ENCODE assay signal across 12 cellular contexts in genomic region chr12:19432309-19433170, GRCh38. TPM values are rescaled to one million over a fixed set of nuclear protein-coding genes. Genes with fewer than 3 reads are reported as not detected.
A peak's percentile ranks its signal among the peaks of the same experiment; 100 is the strongest.
DNase-seq lines count a peak whose midpoint lies in the region; ATAC-seq, FAIRE-seq and TF ChIP-seq lines count a peak whose summit lies in the region.
"Had no signal": no experiment of that assay in that cellular context is flagged by ENCODE, and none has a peak within 500 bp of the region (broad histone marks: within the 10 kb centered on the region; RNA-seq: fewer than 3 reads in every experiment).

No MANE protein-coding gene starts in this region.

- no peaks in the 10 kb centered on the region for H3K27me3 ChIP-seq in HepG2 (ENCODE audit: control insufficient read depth in 1 of 2, insufficient read depth in 2 of 2, low read length in 2 of 2)
- no peaks in the 10 kb centered on the region for H3K27me3 ChIP-seq in right lobe of liver
- no peaks in the 10 kb centered on the region for H3K27me3 ChIP-seq in foreskin keratinocyte
- no peaks in the 10 kb centered on the region for H3K27me3 ChIP-seq in vagina
- H3K27me3 ChIP-seq in psoas muscle (ENCODE audit: insufficient read depth in 3 of 3, low read length in 2 of 3): no peaks in the 10 kb centered on the region
- H3K27me3 ChIP-seq: colonic mucosa had no signal

- H3K4me2 ChIP-seq in HepG2 (ENCODE audit: low read depth, low read length): no peak overlapping the region

- peaks cover 10% of the 10 kb centered on the region for H3K9me3 Mint-ChIP-seq in activated CD4-positive, alpha-beta memory T cell treated with anti-CD3 and anti-CD28 coated beads, Interleukin-2, amount 10 ng/mL, durations not matched to agents 7 days and 5 days

- H3K9ac ChIP-seq in HepG2 (ENCODE audit: insufficient read depth, low read depth, low read length): no peak overlapping the region

- FAIRE-seq in HepG2 (lab: Jason Lieb, UNC): no peak

- no peak overlapping the region for H3K27ac ChIP-seq in HepG2 (ENCODE audit: extremely low read length, insufficient read depth, low read length)
- no peak overlapping the region for H3K27ac ChIP-seq in right lobe of liver
- peak overlapping the region; percentile 76 for H3K27ac ChIP-seq in foreskin keratinocyte
- H3K27ac ChIP-seq in vagina: no peak overlapping the region
- no peak overlapping the region for H3K27ac ChIP-seq in psoas muscle
- H3K27ac ChIP-seq: colonic mucosa had no signal

- no peaks in the 10 kb centered on the region for H3K9me3 ChIP-seq in HepG2 (ENCODE audit: low read length)
- H3K9me3 ChIP-seq in right lobe of liver: no peaks in the 10 kb centered on the region
- H3K9me3 ChIP-seq in vagina: no peaks in the 10 kb centered on the region
- H3K9me3 ChIP-seq in psoas muscle: no peaks in the 10 kb centered on the region
- H3K9me3 ChIP-seq: colonic mucosa had no signal

- intact Hi-C loops in HepG2 (cut with micrococcal nuclease; ENCODE audit: unreplicated experiment): no loop called here
- intact Hi-C loops in right lobe of liver (cut with DNase I): no loop called here
- intact Hi-C loops in vagina (cut with DNase I): no loop called here
- intact Hi-C loops in psoas muscle (cut with DNase I): no loop called here

- no peak overlapping the region for H3K4me3 Mint-ChIP-seq in activated CD4-positive, alpha-beta memory T cell treated with anti-CD3 and anti-CD28 coated beads, Interleukin-2, amount 10 ng/mL, durations not matched to agents 7 days and 5 days
- H3K4me3 Mint-ChIP-seq: CD8-positive, alpha-beta memory T cell had no signal

- TF ChIP-seq EP300 in HepG2 (IDR thresholded peaks at IDR 0.05; ENCODE audit: low read depth in 2 of 2, low read length in 2 of 2): no peak
- no peak for TF ChIP-seq EP300 in HepG2 (CRISPR knock-in tag; IDR thresholded peaks at IDR 0.05; ENCODE audit: borderline replicate concordance)

- TF ChIP-seq CTCF in HepG2 (CRISPR knock-in tag; IDR thresholded peaks at IDR 0.05) (no peak), right lobe of liver (IDR thresholded peaks at IDR 0.05) (no peak), foreskin keratinocyte (conservative IDR thresholded peaks at IDR 0.05) (no peak), vagina (IDR thresholded peaks at IDR 0.05) (no peak), psoas muscle (IDR thresholded peaks at IDR 0.05) (no peak)

- POLR2A ChIA-PET in HepG2 (lab: Yijun Ruan, JAX): no interaction called here
- POLR2A ChIA-PET in activated CD4-positive, alpha-beta memory T cell treated with anti-CD3 and anti-CD28 coated beads, Interleukin-2, amount 10 ng/mL, durations not matched to agents 7 days and 5 days (lab: Charles Lee): interaction anchor here (0.8 to 2.8 kb wide), 4 partner anchors 8 to 56 kb away, joined by 3 to 17 read pairs (median 3); partner anchors contain the start of gene AEBP2

- no peak for DNase-seq in HepG2 (ENCODE audit: low spot score)
- DNase-seq in right lobe of liver: no peak
- DNase-seq in activated CD4-positive, alpha-beta memory T cell treated with anti-CD3 and anti-CD28 coated beads, Interleukin-2, amount 10 ng/mL, durations not matched to agents 7 days and 5 days: no peak
- DNase-seq in foreskin keratinocyte: no peak
- DNase-seq in vagina (ENCODE audit: extremely low spot score in 2 of 2): peak; percentile 44 to 49
- no peak for DNase-seq in retina
- DNase-seq in NCI-H2171 treated with DMSO at 0.1 percent for 48 hours (lab: John Stamatoyannopoulos, UW): no peak
- no peak for DNase-seq in psoas muscle
- DNase-seq: CD8-positive, alpha-beta memory T cell; colonic mucosa; glutamatergic neuron; Right ventricle myocardium superior had no signal

- peaks cover 15% of the 10 kb centered on the region for H3K36me3 Mint-ChIP-seq in activated CD4-positive, alpha-beta memory T cell treated with anti-CD3 and anti-CD28 coated beads, Interleukin-2, amount 10 ng/mL, durations not matched to agents 7 days and 5 days (ENCODE audit: low read depth)

- in situ Hi-C loops in HepG2 (cut with HindIII; ENCODE audit: extremely low pct_ligation_motif_present, low pct_unique_long_range_greater_than_20kb): no loop called here

- no peaks in the 10 kb centered on the region for H3K36me3 ChIP-seq in HepG2 (replicated peaks in 1 of 2; ENCODE audit: control insufficient read depth in 1 of 2, insufficient read depth in 2 of 2, low read length in 2 of 2)
- H3K36me3 ChIP-seq in right lobe of liver: no peaks in the 10 kb centered on the region
- H3K36me3 ChIP-seq in vagina: no peaks in the 10 kb centered on the region
- H3K36me3 ChIP-seq in psoas muscle (ENCODE audit: insufficient read depth in 1 of 2, low read depth in 1 of 2): no peaks in the 10 kb centered on the region
- H3K36me3 ChIP-seq: colonic mucosa had no signal

- ATAC-seq in HepG2 (no peak), right lobe of liver (no peak), foreskin keratinocyte (no peak), psoas muscle (no peak)

- H3K4me1 Mint-ChIP-seq in activated CD4-positive, alpha-beta memory T cell treated with anti-CD3 and anti-CD28 coated beads, Interleukin-2, amount 10 ng/mL, durations not matched to agents 7 days and 5 days: peaks cover 64% of the 10 kb centered on the region

- no peak for TF ChIP-seq POLR2A in HepG2 (IDR thresholded peaks at IDR 0.05; ENCODE audit: insufficient read depth in 1 of 2, low read depth in 2 of 2, low read length in 2 of 2)
- TF ChIP-seq POLR2A in right lobe of liver (IDR thresholded peaks at IDR 0.05): no peak
- no peak for TF ChIP-seq POLR2A in vagina (IDR thresholded peaks at IDR 0.05)

- no TSS peak for BruUV-seq in HepG2 (replicated peaks; lab: Mats Ljungman, UMichigan)

- 97% methylated on average over 9 of the region's 9 CpGs for WGBS in HepG2 (ENCODE audit: low lambda C conversion rate)
- 84% methylated on average over 8 of the region's 9 CpGs for WGBS in right lobe of liver (ENCODE audit: insufficient coverage, low coverage, low lambda C conversion rate, missing lambda C conversion rate)
- 70 to 82% (median 73%) methylated on average over 9 of the region's 9 CpGs for WGBS in psoas muscle, 3 donors

- H3K4me1 ChIP-seq in HepG2 (ENCODE audit: insufficient read depth, low read length) (peaks cover 22% of the 10 kb centered on the region), right lobe of liver (no peaks in the 10 kb centered on the region), foreskin keratinocyte (peaks cover 8% of the 10 kb centered on the region), vagina (peaks cover 14% of the 10 kb centered on the region), psoas muscle (no peaks in the 10 kb centered on the region)
- H3K4me1 ChIP-seq: colonic mucosa had no signal

- H3K4me3 ChIP-seq in HepG2 (replicated peaks in 1 of 3; ENCODE audit: insufficient read depth in 1 of 3, low read depth in 2 of 3, low read length in 3 of 3): no peak overlapping the region
- H3K4me3 ChIP-seq in right lobe of liver: no peak overlapping the region
- H3K4me3 ChIP-seq in vagina: no peak overlapping the region
- H3K4me3 ChIP-seq in psoas muscle: no peak overlapping the region
- H3K4me3 ChIP-seq: colonic mucosa had no signal

- CTCF ChIA-PET in HepG2 (lab: Yijun Ruan, JAX; ENCODE audit: low intra/inter-chr PET ratio, low total read pairs): no interaction called here
- CTCF ChIA-PET in activated CD4-positive, alpha-beta memory T cell treated with anti-CD3 and anti-CD28 coated beads, Interleukin-2, amount 10 ng/mL, durations not matched to agents 7 days and 5 days (lab: Charles Lee): no interaction called here

- peak overlapping the region; percentile 97 for H3K27ac Mint-ChIP-seq in activated CD4-positive, alpha-beta memory T cell treated with anti-CD3 and anti-CD28 coated beads, Interleukin-2, amount 10 ng/mL, durations not matched to agents 7 days and 5 days

- no peaks in the 10 kb centered on the region for H3K79me2 ChIP-seq in HepG2 (ENCODE audit: insufficient read depth, low read length)

- no peaks in the 10 kb centered on the region for H4K20me1 ChIP-seq in HepG2 (ENCODE audit: insufficient read depth, low read length)

- H2AFZ ChIP-seq in HepG2 (ENCODE audit: low read length): no peak overlapping the region

- H3K27me3 Mint-ChIP-seq in activated CD4-positive, alpha-beta memory T cell treated with anti-CD3 and anti-CD28 coated beads, Interleukin-2, amount 10 ng/mL, durations not matched to agents 7 days and 5 days: no peaks in the 10 kb centered on the region

- no peak for TF ChIP-seq RAD21 in HepG2 (CRISPR knock-in tag; IDR thresholded peaks at IDR 0.05)

TF ChIP-seq in HepG2, 621 proteins besides CTCF, POLR2A, EP300 and RAD21 (continues in another document):
- TF ChIP-seq FOXK2 (IDR thresholded peaks at IDR 0.05): no peak
- no peak for TF ChIP-seq ZFP1 (CRISPR knock-in tag; IDR thresholded peaks at IDR 0.05)

RNA-seq across cellular contexts. Expression of gene AEBP2, which starts 6.8 kb away (rescaled TPM):
- total RNA-seq in HepG2 (2016; rRNA removed; fragmentation: Illumina TruSeq; extraction: Trizol) (17.9 and 33.0 TPM in 2 replicates), right lobe of liver (10 to 100 TPM in 5 of 6 experiments, 1 to 10 TPM in 1; 9.7 to 18.2 (median 13.4) TPM), foreskin keratinocyte (20.4 and 23.8 TPM in 2 replicates), vagina (67.5 TPM), psoas muscle (10 to 100 TPM; 21.6 to 24.6 (median 23.8) TPM)
- total RNA-seq in HepG2 (2016; cell fraction: cytosol; rRNA removed; fragmentation: Illumina TruSeq; extraction: Trizol; ENCODE audit: low read depth): 20.7 and 22.4 TPM in 2 replicates
- 19.9 and 27.9 TPM in 2 replicates for total RNA-seq in HepG2 (2016; cell fraction: insoluble cytoplasmic fraction; rRNA removed; fragmentation: Illumina TruSeq; extraction: Trizol)
- 11.3 and 13.9 TPM in 2 replicates for total RNA-seq in HepG2 (2016; cell fraction: membrane; rRNA removed; fragmentation: Illumina TruSeq; extraction: Trizol)
- 17.7 and 18.1 TPM in 2 replicates for total RNA-seq in HepG2 (2016; cell fraction: nucleus; rRNA removed; fragmentation: Illumina TruSeq; extraction: Trizol)
- polyA plus RNA-seq in HepG2 (2011; rRNA removed) (8.7 and 9.2 TPM in 2 replicates), foreskin keratinocyte (7.0 and 8.6 TPM in 2 replicates), psoas muscle (10 to 100 TPM in 1 of 3 donors, 1 to 10 TPM in 2; 5.3 to 14.1 (median 6.7) TPM)
- polyA plus RNA-seq in HepG2 (2011; cell fraction: cytosol; rRNA removed): 3.7 and 7.3 TPM in 2 replicates
- 6.9 and 8.6 TPM in 2 replicates for polyA plus RNA-seq in HepG2 (2011; cell fraction: nucleus; rRNA removed)
- polyA plus RNA-seq in HepG2 (2012): 14.1 and 20.8 TPM in 2 replicates
- 0.69 and 0.71 TPM in 2 replicates for polyA plus RNA-seq in HepG2 (2016; cell fraction: cytosol; fragmentation: Illumina TruSeq; extraction: Trizol; ENCODE audit: low read depth)
- polyA plus RNA-seq in HepG2 (2016; cell fraction: insoluble cytoplasmic fraction; fragmentation: Illumina TruSeq; extraction: Trizol; ENCODE audit: low read depth): 30.1 and 33.2 TPM in 2 replicates
- 4.2 and 4.5 TPM in 2 replicates for polyA plus RNA-seq in HepG2 (2016; cell fraction: membrane; fragmentation: Illumina TruSeq; extraction: Trizol; ENCODE audit: low read depth)
- polyA plus RNA-seq in HepG2 (2016; cell fraction: nucleus; fragmentation: Illumina TruSeq; extraction: Trizol; ENCODE audit: insufficient read depth, low read depth): 19.9 and 20.7 TPM in 2 replicates
- 6.7 and 21.1 TPM in 2 replicates for polyA minus RNA-seq in HepG2 (2011; rRNA and poly(A)+ RNA removed; ENCODE audit: low replicate concordance)
- polyA minus RNA-seq in HepG2 (2011; cell fraction: cytosol; rRNA and poly(A)+ RNA removed): 14.4 and 17.4 TPM in 2 replicates
- polyA minus RNA-seq in HepG2 (2011; cell fraction: nucleus; rRNA and poly(A)+ RNA removed): 20.8 and 21.9 TPM in 2 replicates
- total RNA-seq in activated CD4-positive, alpha-beta memory T cell treated with anti-CD3 and anti-CD28 coated beads, Interleukin-2, amount 10 ng/mL, durations not matched to agents 7 days and 5 days: 10 to 100 TPM; 48.8 to 50.6 TPM

Comparison
In these comparisons a context has a peak if more than half of its experiments do, and no peak if none do; other contexts are left out.
1. DNase-seq: peak in vagina (2 of 2); none in HepG2 (single experiment), right lobe of liver (0 of 3), activated CD4-positive, alpha-beta memory T cell treated with anti-CD3 and anti-CD28 coated beads, Interleukin-2, amount 10 ng/mL, durations not matched to agents 7 days and 5 days (single experiment), foreskin keratinocyte (0 of 2), retina (single experiment), NCI-H2171 treated with DMSO at 0.1 percent for 48 hours (single experiment) and psoas muscle (0 of 2).